Comparison of ENCODE assay signal across 7 cellular contexts in genomic region chr2:9631484-9631819, GRCh38. TPM values are rescaled to one million over a fixed set of nuclear protein-coding genes. Genes with fewer than 3 reads are reported as not detected.
A peak's percentile ranks its signal among the peaks of the same experiment; 100 is the strongest.
DNase-seq lines count a peak whose midpoint lies in the region; ATAC-seq lines count a peak whose summit lies in the region.

No MANE protein-coding gene starts in this region.

- peak overlapping the region; percentile 96 for H3K27ac Mint-ChIP-seq in activated T-helper 2 cell treated with anti-CD3 and anti-CD28 coated beads, Interferon-gamma antibody, Interleukin-2, Interleukin-4, amounts not matched to agents 10 μg/mL and 5 μg/mL and 100 μg/mL, durations not matched to agents 14 hours and 24 hours and 36 hours
- H3K27ac Mint-ChIP-seq in stimulated activated naive B cell treated with anti-CD40 and anti-IgM and Interleukin-4, amounts not matched to agents 10 μg/mL and 1 μg/mL and 100 μg/mL, for 72 hours, result peak overlapping the region; percentile 99

- H3K9ac ChIP-seq in HUES48 (ENCODE audit: low read depth, low read length), result peak overlapping the region; percentile 50
- H3K9ac ChIP-seq in iPS-18a (ENCODE audit: low read length), result peak overlapping the region; percentile 96

- H3K9me3 ChIP-seq in HUES48 (ENCODE audit: control insufficient read depth, insufficient read depth, low read length) (no peaks in the 10 kb centered on the region), iPS-18a (ENCODE audit: control insufficient read depth, low read depth, low read length) (no peaks in the 10 kb centered on the region)

- ATAC-seq in stimulated activated naive B cell treated with anti-CD40 and anti-IgM and Interleukin-4, amounts not matched to agents 10 μg/mL and 1 μg/mL and 100 μg/mL, for 72 hours (replicated peaks), result no peak
- ATAC-seq in GM18520 (IDR thresholded peaks at IDR 0.05; ENCODE audit: unreplicated experiment), result no peak
- no peak for ATAC-seq in GM21447 (IDR thresholded peaks at IDR 0.05; ENCODE audit: unreplicated experiment)

- H3K4me1 ChIP-seq in HUES48 (ENCODE audit: control insufficient read depth, insufficient read depth, low read length) (peaks cover 24% of the 10 kb centered on the region), iPS-18a (ENCODE audit: control insufficient read depth, low read depth, low read length) (peaks cover 28% of the 10 kb centered on the region)

- DNase-seq in activated T-helper 2 cell treated with anti-CD3 and anti-CD28 coated beads, Interferon-gamma antibody, Interleukin-2, Interleukin-4, amounts not matched to agents 10 μg/mL and 5 μg/mL and 100 μg/mL, durations not matched to agents 14 hours and 24 hours and 36 hours (ENCODE audit: low spot score), result no peak
- DNase-seq in stimulated activated naive B cell treated with anti-CD40 and anti-IgM and Interleukin-4, amounts not matched to agents 10 μg/mL and 1 μg/mL and 100 μg/mL, for 72 hours, result no peak
- no peak for DNase-seq in OCI-M2 (lab: John Stamatoyannopoulos, UW; ENCODE audit: unreplicated experiment)

- H3K36me3 ChIP-seq in HUES48 (ENCODE audit: control insufficient read depth, insufficient read depth, low read length) (peaks cover 26% of the 10 kb centered on the region), iPS-18a (ENCODE audit: control insufficient read depth, low read depth, low read length) (peaks cover 22% of the 10 kb centered on the region)

- H3K27ac ChIP-seq in HUES48 (ENCODE audit: low read depth, low read length), result no peak overlapping the region
- H3K27ac ChIP-seq in iPS-18a (ENCODE audit: low read length), result peak overlapping the region; percentile 30

- peaks cover 38% of the 10 kb centered on the region for H3K36me3 Mint-ChIP-seq in activated T-helper 2 cell treated with anti-CD3 and anti-CD28 coated beads, Interferon-gamma antibody, Interleukin-2, Interleukin-4, amounts not matched to agents 10 μg/mL and 5 μg/mL and 100 μg/mL, durations not matched to agents 14 hours and 24 hours and 36 hours (ENCODE audit: low read depth)
- H3K36me3 Mint-ChIP-seq in stimulated activated naive B cell treated with anti-CD40 and anti-IgM and Interleukin-4, amounts not matched to agents 10 μg/mL and 1 μg/mL and 100 μg/mL, for 72 hours, result peaks cover 25 to 35% of the 10 kb centered on the region in 2 donors

- H3K4me3 ChIP-seq in HUES48 (ENCODE audit: low read depth, low read length), result peak overlapping the region; percentile 94
- H3K4me3 ChIP-seq in iPS-18a (ENCODE audit: low read length), result peak overlapping the region; percentile 82

- peak overlapping the region; percentile 88 for H3K4me3 Mint-ChIP-seq in activated T-helper 2 cell treated with anti-CD3 and anti-CD28 coated beads, Interferon-gamma antibody, Interleukin-2, Interleukin-4, amounts not matched to agents 10 μg/mL and 5 μg/mL and 100 μg/mL, durations not matched to agents 14 hours and 24 hours and 36 hours (ENCODE audit: low read depth)
- peak overlapping the region; percentile 89 to 95 for H3K4me3 Mint-ChIP-seq in stimulated activated naive B cell treated with anti-CD40 and anti-IgM and Interleukin-4, amounts not matched to agents 10 μg/mL and 1 μg/mL and 100 μg/mL, for 72 hours

- H3K27me3 Mint-ChIP-seq in activated T-helper 2 cell treated with anti-CD3 and anti-CD28 coated beads, Interferon-gamma antibody, Interleukin-2, Interleukin-4, amounts not matched to agents 10 μg/mL and 5 μg/mL and 100 μg/mL, durations not matched to agents 14 hours and 24 hours and 36 hours (ENCODE audit: low read depth), result no peaks in the 10 kb centered on the region
- H3K27me3 Mint-ChIP-seq in stimulated activated naive B cell treated with anti-CD40 and anti-IgM and Interleukin-4, amounts not matched to agents 10 μg/mL and 1 μg/mL and 100 μg/mL, for 72 hours, result no peaks in the 10 kb centered on the region

- no peaks in the 10 kb centered on the region for H3K9me3 Mint-ChIP-seq in activated T-helper 2 cell treated with anti-CD3 and anti-CD28 coated beads, Interferon-gamma antibody, Interleukin-2, Interleukin-4, amounts not matched to agents 10 μg/mL and 5 μg/mL and 100 μg/mL, durations not matched to agents 14 hours and 24 hours and 36 hours
- H3K9me3 Mint-ChIP-seq in stimulated activated naive B cell treated with anti-CD40 and anti-IgM and Interleukin-4, amounts not matched to agents 10 μg/mL and 1 μg/mL and 100 μg/mL, for 72 hours, result peaks cover 0 to 5% of the 10 kb centered on the region in 2 donors

- H3K27me3 ChIP-seq in HUES48 (ENCODE audit: control insufficient read depth, insufficient read depth, low read length) (peaks cover 23% of the 10 kb centered on the region), iPS-18a (ENCODE audit: control insufficient read depth, insufficient read depth, low read length) (peaks cover 16% of the 10 kb centered on the region)

- peaks cover 36% of the 10 kb centered on the region for H3K4me1 Mint-ChIP-seq in activated T-helper 2 cell treated with anti-CD3 and anti-CD28 coated beads, Interferon-gamma antibody, Interleukin-2, Interleukin-4, amounts not matched to agents 10 μg/mL and 5 μg/mL and 100 μg/mL, durations not matched to agents 14 hours and 24 hours and 36 hours (ENCODE audit: low read depth)
- peaks cover 24 to 39% of the 10 kb centered on the region in 2 donors for H3K4me1 Mint-ChIP-seq in stimulated activated naive B cell treated with anti-CD40 and anti-IgM and Interleukin-4, amounts not matched to agents 10 μg/mL and 1 μg/mL and 100 μg/mL, for 72 hours

- intact Hi-C loops in activated T-helper 2 cell treated with anti-CD3 and anti-CD28 coated beads, Interferon-gamma antibody, Interleukin-2, Interleukin-4, amounts not matched to agents 10 μg/mL and 5 μg/mL and 100 μg/mL, durations not matched to agents 14 hours and 24 hours and 36 hours (cut with micrococcal nuclease), result loop anchor here (1.0 to 2.0 kb wide), 5 partner anchors 24 to 151 kb away; partner anchors contain the start of gene ADAM17

RNA-seq across cellular contexts. Expression of gene YWHAQ, which starts 0.7 kb away (rescaled TPM):
- 334 and 339 TPM in 2 replicates for total RNA-seq in activated T-helper 2 cell treated with anti-CD3 and anti-CD28 coated beads, Interferon-gamma antibody, Interleukin-2, Interleukin-4, amounts not matched to agents 10 μg/mL and 5 μg/mL and 100 μg/mL, durations not matched to agents 14 hours and 24 hours and 36 hours
